In the genomic region with DNA sequence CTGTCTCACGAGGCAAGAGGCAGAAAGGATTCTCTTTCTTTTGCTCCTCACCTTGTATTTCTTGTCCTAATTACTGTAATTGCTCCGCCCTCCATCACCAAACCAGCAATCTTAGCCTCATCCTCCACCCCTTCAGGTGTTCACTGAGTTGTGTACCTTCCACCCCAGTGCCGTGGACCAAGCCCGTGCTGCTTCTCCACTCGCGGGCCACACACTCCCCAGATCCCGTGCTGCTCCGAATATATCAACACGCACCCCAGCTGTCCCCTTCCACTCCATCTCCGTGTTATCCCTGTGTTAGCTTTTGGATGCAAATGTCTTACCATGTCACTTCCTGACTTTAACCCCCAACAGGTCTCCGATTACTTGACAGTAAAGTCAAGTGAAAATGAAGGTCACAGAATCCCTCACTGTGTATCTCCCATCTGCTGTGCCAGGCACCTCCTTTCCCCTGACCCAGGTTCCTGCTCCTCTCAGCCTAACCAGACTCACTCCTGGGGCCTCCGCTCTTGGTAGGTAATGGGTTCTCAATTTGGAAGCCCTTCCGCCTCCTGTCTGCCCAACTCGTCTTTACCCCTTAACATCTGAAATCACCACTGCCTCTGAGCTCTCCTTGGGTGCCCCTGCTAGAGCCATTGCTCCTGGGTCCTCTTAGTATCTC, we compare ENCODE assay signal across 1 cellular context.
TF ChIP-seq lines count a peak whose summit lies in the region.

No MANE protein-coding gene starts in this region.

TF ChIP-seq in GM23338, 12 proteins besides CTCF, POLR2A, EP300 and RAD21 (continued from another document):
- TF ChIP-seq, protein P1, sequence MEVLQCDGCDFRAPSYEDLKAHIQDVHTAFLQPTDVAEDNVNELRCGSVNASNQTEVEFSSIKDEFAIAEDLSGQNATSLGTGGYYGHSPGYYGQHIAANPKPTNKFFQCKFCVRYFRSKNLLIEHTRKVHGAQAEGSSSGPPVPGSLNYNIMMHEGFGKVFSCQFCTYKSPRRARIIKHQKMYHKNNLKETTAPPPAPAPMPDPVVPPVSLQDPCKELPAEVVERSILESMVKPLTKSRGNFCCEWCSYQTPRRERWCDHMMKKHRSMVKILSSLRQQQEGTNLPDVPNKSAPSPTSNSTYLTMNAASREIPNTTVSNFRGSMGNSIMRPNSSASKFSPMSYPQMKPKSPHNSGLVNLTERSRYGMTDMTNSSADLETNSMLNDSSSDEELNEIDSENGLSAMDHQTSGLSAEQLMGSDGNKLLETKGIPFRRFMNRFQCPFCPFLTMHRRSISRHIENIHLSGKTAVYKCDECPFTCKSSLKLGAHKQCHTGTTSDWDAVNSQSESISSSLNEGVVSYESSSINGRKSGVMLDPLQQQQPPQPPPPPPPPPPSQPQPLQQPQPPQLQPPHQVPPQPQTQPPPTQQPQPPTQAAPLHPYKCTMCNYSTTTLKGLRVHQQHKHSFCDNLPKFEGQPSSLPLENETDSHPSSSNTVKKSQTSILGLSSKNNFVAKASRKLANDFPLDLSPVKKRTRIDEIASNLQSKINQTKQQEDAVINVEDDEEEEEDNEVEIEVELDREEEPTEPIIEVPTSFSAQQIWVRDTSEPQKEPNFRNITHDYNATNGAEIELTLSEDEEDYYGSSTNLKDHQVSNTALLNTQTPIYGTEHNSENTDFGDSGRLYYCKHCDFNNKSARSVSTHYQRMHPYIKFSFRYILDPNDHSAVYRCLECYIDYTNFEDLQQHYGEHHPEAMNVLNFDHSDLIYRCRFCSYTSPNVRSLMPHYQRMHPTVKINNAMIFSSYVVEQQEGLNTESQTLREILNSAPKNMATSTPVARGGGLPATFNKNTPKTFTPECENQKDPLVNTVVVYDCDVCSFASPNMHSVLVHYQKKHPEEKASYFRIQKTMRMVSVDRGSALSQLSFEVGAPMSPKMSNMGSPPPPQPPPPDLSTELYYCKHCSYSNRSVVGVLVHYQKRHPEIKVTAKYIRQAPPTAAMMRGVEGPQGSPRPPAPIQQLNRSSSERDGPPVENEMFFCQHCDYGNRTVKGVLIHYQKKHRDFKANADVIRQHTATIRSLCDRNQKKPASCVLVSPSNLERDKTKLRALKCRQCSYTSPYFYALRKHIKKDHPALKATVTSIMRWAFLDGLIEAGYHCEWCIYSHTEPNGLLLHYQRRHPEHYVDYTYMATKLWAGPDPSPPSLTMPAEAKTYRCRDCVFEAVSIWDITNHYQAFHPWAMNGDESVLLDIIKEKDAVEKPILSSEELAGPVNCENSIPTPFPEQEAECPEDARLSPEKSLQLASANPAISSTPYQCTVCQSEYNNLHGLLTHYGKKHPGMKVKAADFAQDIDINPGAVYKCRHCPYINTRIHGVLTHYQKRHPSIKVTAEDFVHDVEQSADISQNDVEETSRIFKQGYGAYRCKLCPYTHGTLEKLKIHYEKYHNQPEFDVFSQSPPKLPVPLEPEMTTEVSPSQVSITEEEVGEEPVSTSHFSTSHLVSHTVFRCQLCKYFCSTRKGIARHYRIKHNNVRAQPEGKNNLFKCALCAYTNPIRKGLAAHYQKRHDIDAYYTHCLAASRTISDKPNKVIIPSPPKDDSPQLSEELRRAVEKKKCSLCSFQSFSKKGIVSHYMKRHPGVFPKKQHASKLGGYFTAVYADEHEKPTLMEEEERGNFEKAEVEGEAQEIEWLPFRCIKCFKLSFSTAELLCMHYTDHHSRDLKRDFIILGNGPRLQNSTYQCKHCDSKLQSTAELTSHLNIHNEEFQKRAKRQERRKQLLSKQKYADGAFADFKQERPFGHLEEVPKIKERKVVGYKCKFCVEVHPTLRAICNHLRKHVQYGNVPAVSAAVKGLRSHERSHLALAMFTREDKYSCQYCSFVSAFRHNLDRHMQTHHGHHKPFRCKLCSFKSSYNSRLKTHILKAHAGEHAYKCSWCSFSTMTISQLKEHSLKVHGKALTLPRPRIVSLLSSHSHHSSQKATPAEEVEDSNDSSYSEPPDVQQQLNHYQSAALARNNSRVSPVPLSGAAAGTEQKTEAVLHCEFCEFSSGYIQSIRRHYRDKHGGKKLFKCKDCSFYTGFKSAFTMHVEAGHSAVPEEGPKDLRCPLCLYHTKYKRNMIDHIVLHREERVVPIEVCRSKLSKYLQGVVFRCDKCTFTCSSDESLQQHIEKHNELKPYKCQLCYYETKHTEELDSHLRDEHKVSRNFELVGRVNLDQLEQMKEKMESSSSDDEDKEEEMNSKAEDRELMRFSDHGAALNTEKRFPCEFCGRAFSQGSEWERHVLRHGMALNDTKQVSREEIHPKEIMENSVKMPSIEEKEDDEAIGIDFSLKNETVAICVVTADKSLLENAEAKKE (CRISPR knock-in tag; IDR thresholded peaks at IDR 0.05): no peak
- TF ChIP-seq, protein P2, sequence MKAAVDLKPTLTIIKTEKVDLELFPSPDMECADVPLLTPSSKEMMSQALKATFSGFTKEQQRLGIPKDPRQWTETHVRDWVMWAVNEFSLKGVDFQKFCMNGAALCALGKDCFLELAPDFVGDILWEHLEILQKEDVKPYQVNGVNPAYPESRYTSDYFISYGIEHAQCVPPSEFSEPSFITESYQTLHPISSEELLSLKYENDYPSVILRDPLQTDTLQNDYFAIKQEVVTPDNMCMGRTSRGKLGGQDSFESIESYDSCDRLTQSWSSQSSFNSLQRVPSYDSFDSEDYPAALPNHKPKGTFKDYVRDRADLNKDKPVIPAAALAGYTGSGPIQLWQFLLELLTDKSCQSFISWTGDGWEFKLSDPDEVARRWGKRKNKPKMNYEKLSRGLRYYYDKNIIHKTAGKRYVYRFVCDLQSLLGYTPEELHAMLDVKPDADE (IDR thresholded peaks at IDR 0.05): no peak
- TF ChIP-seq STAT1 (IDR thresholded peaks at IDR 0.05; ENCODE audit: unreplicated experiment) (no peak), ZNF114 (CRISPR knock-in tag; IDR thresholded peaks at IDR 0.05) (no peak), POLR2AphosphoS5 (IDR thresholded peaks at IDR 0.05; ENCODE audit: low read depth) (no peak), EZH2 (IDR thresholded peaks at IDR 0.05; ENCODE audit: low read depth, unreplicated experiment) (no peak), EZH2phosphoT487 (IDR thresholded peaks at IDR 0.05; ENCODE audit: unreplicated experiment) (no peak), CREB1 (CRISPR knock-in tag; IDR thresholded peaks at IDR 0.05; ENCODE audit: low read depth) (no peak), NANOG (IDR thresholded peaks at IDR 0.05; ENCODE audit: borderline replicate concordance) (no peak), ZNF331 (CRISPR knock-in tag; IDR thresholded peaks at IDR 0.05; ENCODE audit: low read depth) (no peak)
- TF ChIP-seq, protein P3, sequence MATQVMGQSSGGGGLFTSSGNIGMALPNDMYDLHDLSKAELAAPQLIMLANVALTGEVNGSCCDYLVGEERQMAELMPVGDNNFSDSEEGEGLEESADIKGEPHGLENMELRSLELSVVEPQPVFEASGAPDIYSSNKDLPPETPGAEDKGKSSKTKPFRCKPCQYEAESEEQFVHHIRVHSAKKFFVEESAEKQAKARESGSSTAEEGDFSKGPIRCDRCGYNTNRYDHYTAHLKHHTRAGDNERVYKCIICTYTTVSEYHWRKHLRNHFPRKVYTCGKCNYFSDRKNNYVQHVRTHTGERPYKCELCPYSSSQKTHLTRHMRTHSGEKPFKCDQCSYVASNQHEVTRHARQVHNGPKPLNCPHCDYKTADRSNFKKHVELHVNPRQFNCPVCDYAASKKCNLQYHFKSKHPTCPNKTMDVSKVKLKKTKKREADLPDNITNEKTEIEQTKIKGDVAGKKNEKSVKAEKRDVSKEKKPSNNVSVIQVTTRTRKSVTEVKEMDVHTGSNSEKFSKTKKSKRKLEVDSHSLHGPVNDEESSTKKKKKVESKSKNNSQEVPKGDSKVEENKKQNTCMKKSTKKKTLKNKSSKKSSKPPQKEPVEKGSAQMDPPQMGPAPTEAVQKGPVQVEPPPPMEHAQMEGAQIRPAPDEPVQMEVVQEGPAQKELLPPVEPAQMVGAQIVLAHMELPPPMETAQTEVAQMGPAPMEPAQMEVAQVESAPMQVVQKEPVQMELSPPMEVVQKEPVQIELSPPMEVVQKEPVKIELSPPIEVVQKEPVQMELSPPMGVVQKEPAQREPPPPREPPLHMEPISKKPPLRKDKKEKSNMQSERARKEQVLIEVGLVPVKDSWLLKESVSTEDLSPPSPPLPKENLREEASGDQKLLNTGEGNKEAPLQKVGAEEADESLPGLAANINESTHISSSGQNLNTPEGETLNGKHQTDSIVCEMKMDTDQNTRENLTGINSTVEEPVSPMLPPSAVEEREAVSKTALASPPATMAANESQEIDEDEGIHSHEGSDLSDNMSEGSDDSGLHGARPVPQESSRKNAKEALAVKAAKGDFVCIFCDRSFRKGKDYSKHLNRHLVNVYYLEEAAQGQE (IDR thresholded peaks at IDR 0.05; ENCODE audit: unreplicated experiment): no peak
